In genomic region chr6:167826230-167827061, GRCh38 we compare ENCODE assay signal across 8 cellular contexts. TPM values are rescaled to one million over a fixed set of nuclear protein-coding genes. Genes with fewer than 3 reads are reported as not detected.
DNase-seq lines count a peak whose midpoint lies in the region; FAIRE-seq and TF ChIP-seq lines count a peak whose summit lies in the region.

AFDN (plus strand) TSS chr6:167826911; CDS start chr6:167827133, 222 bp downstream.

- H3K9me3 ChIP-seq in MG63 = no peaks in the 10 kb centered on the region
- H3K9me3 ChIP-seq in smooth muscle cell (replicated peaks; ENCODE audit: low read depth) = no peaks in the 10 kb centered on the region

- peak within 1 kb of the TSS; percentile 95 for H2AFZ ChIP-seq in smooth muscle cell (ENCODE audit: low read depth)

- H3K4me2 ChIP-seq in smooth muscle cell = peak within 1 kb of the TSS; percentile 95

- H3K27me3 ChIP-seq in MG63 = no peaks in the 10 kb centered on the region; the same call in 1 of the 2 replicates
- H3K27me3 ChIP-seq in bronchial epithelial cell (ENCODE audit: control insufficient read depth, insufficient read depth, low read length) = no peaks in the 10 kb centered on the region
- no peaks in the 10 kb centered on the region for H3K27me3 ChIP-seq in smooth muscle cell (ENCODE audit: low read depth)

- peaks cover 31% of the 10 kb centered on the region for H3K4me1 ChIP-seq in smooth muscle cell (ENCODE audit: low read depth)

- peaks cover 18% of the 10 kb centered on the region for H3F3A ChIP-seq in smooth muscle cell (ENCODE audit: low read depth)

- H3K9ac ChIP-seq in smooth muscle cell (ENCODE audit: low read depth) = peak within 1 kb of the TSS; percentile 77

- no peaks in the 10 kb centered on the region; the same call in 1 of the 2 replicates for H3K36me3 ChIP-seq in MG63
- no peaks in the 10 kb centered on the region for H3K36me3 ChIP-seq in bronchial epithelial cell (ENCODE audit: control insufficient read depth, insufficient read depth, low read length)
- no peaks in the 10 kb centered on the region for H3K36me3 ChIP-seq in smooth muscle cell (ENCODE audit: low read depth)

- peaks cover 38% of the 10 kb centered on the region for H4K20me1 ChIP-seq in smooth muscle cell (ENCODE audit: low read depth)

- WGBS in smooth muscle cell (ENCODE audit: low lambda C conversion rate) = under 1% methylated on average over 93 of the region's 123 CpGs

- DNase-seq in H54 (ENCODE audit: insufficient read length, low spot score) (peak; percentile 59), MG63 (peak; percentile 70), bronchial epithelial cell (ENCODE audit: low read depth) (no peak), inferior parietal cortex (ENCODE audit: extremely low spot score) (peak; percentile 56), smooth muscle cell (lab: John Stamatoyannopoulos, UW; ENCODE audit: unreplicated experiment) (peak; percentile 20), cerebellar nuclear complex (lab: John Stamatoyannopoulos, UW) (no peak)

- peak within 1 kb of the TSS; percentile 81 for H3K4me3 ChIP-seq in MG63
- peak within 1 kb of the TSS; percentile 98 for H3K4me3 ChIP-seq in bronchial epithelial cell (ENCODE audit: low read depth, low read length)
- H3K4me3 ChIP-seq in smooth muscle cell = peak within 1 kb of the TSS; percentile 87

- H3K79me2 ChIP-seq in smooth muscle cell (ENCODE audit: low read depth) = peaks cover 39% of the 10 kb centered on the region

- FAIRE-seq in H54 (lab: Jason Lieb, UNC) (no peak), bronchial epithelial cell (lab: Jason Lieb, UNC) (no peak)

- TF ChIP-seq CTCF in GM12874 (IDR thresholded peaks at IDR 0.05; ENCODE audit: insufficient read depth, low read depth, low read length) (peak; percentile 54), VCaP (conservative IDR thresholded peaks at IDR 0.05) (peak; percentile 55), bronchial epithelial cell (IDR thresholded peaks at IDR 0.05; ENCODE audit: insufficient read depth, low read length, severe bottlenecking) (peak; percentile 59), smooth muscle cell (IDR thresholded peaks at IDR 0.05; ENCODE audit: borderline replicate concordance, insufficient read depth, poor library complexity, severe bottlenecking) (peak; percentile 25)

- TF ChIP-seq POLR2A in H54 (IDR thresholded peaks at IDR 0.05; ENCODE audit: low read depth, low read length) = peak; percentile 59; the same call in 1 of the 2 replicates

- H3K27ac ChIP-seq in VCaP = peak within 1 kb of the TSS; percentile 88
- H3K27ac ChIP-seq in smooth muscle cell (ENCODE audit: low read depth) = peak within 1 kb of the TSS; percentile 69

RNA-seq across cellular contexts. Expression of gene AFDN, which starts in this region (rescaled TPM):
- total RNA-seq in MG63 (2014; rRNA removed; shearing (Covaris generic); ENCODE audit: low replicate concordance) = 19.9 and 39.0 TPM in 2 replicates
- total RNA-seq in bronchial epithelial cell = 146 and 171 TPM in 2 replicates
- total RNA-seq in smooth muscle cell = 98.8 and 125 TPM in 2 replicates
- polyA plus RNA-seq in smooth muscle cell = 52.3 and 83.7 TPM in 2 replicates

Comparison
In these comparisons a context has a peak if more than half of its experiments do, and no peak if none do; other contexts are left out.
1. DNase-seq: peak in H54 (single experiment), MG63 (single experiment), inferior parietal cortex (single experiment) and smooth muscle cell (single experiment); none in bronchial epithelial cell (single experiment) and cerebellar nuclear complex (0 of 2).
2. Peak in every context shown above with its lines, with median percentiles within 50 percentile points of each other: CTCF ChIP-seq and H3K4me3 ChIP-seq.